ENCODE assay signal across 23 cellular contexts in the genomic region with DNA sequence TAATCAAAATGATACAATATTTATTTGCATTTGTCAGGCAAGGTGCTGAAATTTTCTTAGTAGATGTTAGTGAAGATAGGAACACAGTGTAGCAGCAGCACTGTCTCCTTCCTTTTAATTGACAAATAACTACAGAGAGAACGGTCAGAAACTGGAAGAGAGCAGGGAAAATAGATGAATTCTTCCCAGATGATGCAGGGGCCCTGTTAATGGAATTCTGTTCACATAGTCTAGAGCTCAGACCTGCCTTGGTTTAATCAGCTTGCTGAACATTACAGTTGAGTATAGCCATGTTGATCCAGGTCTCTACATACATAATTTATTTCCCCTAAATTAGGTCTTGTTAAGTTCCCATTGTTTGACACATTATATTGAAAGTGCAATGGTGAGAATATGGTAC.
"Had no signal": no experiment of that assay in that cellular context is flagged by ENCODE, and none has a peak within 500 bp of the region (broad histone marks: within the 10 kb centered on the region; RNA-seq: fewer than 3 reads in every experiment).

No MANE protein-coding gene starts in this region.

- FAIRE-seq: islet of Langerhans had no signal

- H3K27ac Mint-ChIP-seq: immature natural killer cell; mesothelial cell of epicardium; naive B cell; natural killer cell treated with Interleukin-12 subunit alpha and Interleukin-12 subunit beta and Interleukin-15 and Interleukin-18, amount 100 ng/mL, for 72 hours; progenitor cell of endocrine pancreas; stimulated activated naive CD8-positive, alpha-beta T cell treated with anti-CD3 and anti-CD28 coated beads, Interleukin-15, amount 100 ng/mL, for 72 hours; type B pancreatic cell had no signal

- H3K36me3 Mint-ChIP-seq: immature natural killer cell; mesothelial cell of epicardium; naive B cell; natural killer cell treated with Interleukin-12 subunit alpha and Interleukin-12 subunit beta and Interleukin-15 and Interleukin-18, amount 100 ng/mL, for 72 hours; type B pancreatic cell had no signal

- H3K4me1 Mint-ChIP-seq: immature natural killer cell; naive B cell; stimulated activated naive CD8-positive, alpha-beta T cell treated with anti-CD3 and anti-CD28 coated beads, Interleukin-15, amount 100 ng/mL, for 72 hours had no signal

- H3K4me1 ChIP-seq: left ventricle myocardium inferior, right atrium auricular region, right lobe of liver, tibial nerve, uterus had no signal

- H3K9me3 Mint-ChIP-seq: mesothelial cell of epicardium; stimulated activated naive CD8-positive, alpha-beta T cell treated with anti-CD3 and anti-CD28 coated beads, Interleukin-15, amount 100 ng/mL, for 72 hours; type B pancreatic cell had no signal

- H3K4me3 Mint-ChIP-seq: immature natural killer cell; mesothelial cell of epicardium; naive B cell; natural killer cell treated with Interleukin-12 subunit alpha and Interleukin-12 subunit beta and Interleukin-15 and Interleukin-18, amount 100 ng/mL, for 72 hours; stimulated activated naive CD8-positive, alpha-beta T cell treated with anti-CD3 and anti-CD28 coated beads, Interleukin-15, amount 100 ng/mL, for 72 hours; type B pancreatic cell had no signal

- H3K4me3 ChIP-seq: left ventricle myocardium inferior, lung, ovary, right atrium auricular region, right lobe of liver, tibial nerve, uterus had no signal

- DNase-seq: hypothalamus; immature natural killer cell; left ventricle myocardium inferior; mesendoderm; naive B cell; ovary; right lobe of liver; stimulated activated CD4-positive, alpha-beta T cell treated with anti-CD3 and anti-CD28 coated beads, Interleukin-12 subunit alpha, Interleukin-12 subunit beta, amount 100 ng/mL, for 4 hours; stimulated activated CD4-positive, alpha-beta T cell treated with anti-CD3 and anti-CD28 coated beads, Interleukin-15, amount 100 ng/mL, for 24 hours; stimulated activated CD4-positive, alpha-beta T cell treated with anti-CD3 and anti-CD28 coated beads, Interleukin-2, amount 100 ng/mL, for 24 hours; stimulated activated CD4-positive, alpha-beta T cell treated with anti-CD3 and anti-CD28 coated beads, Interleukin-4, amount 100 ng/mL, for 1 hour; stimulated activated naive CD4-positive, alpha-beta T cell; stimulated activated naive CD8-positive, alpha-beta T cell treated with anti-CD3 and anti-CD28 coated beads, Interleukin-15, amount 100 ng/mL, for 72 hours; substantia nigra; uterus had no signal

- ATAC-seq: natural killer cell treated with Interleukin-12 subunit alpha and Interleukin-12 subunit beta and Interleukin-15 and Interleukin-18, amount 100 ng/mL, for 72 hours; right lobe of liver; stimulated activated naive CD8-positive, alpha-beta T cell treated with anti-CD3 and anti-CD28 coated beads, Interleukin-15, amount 100 ng/mL, for 72 hours had no signal

- H3K36me3 ChIP-seq: left ventricle myocardium inferior, ovary, right atrium auricular region, right lobe of liver, tibial nerve, uterus had no signal

- H3K27me3 Mint-ChIP-seq: progenitor cell of endocrine pancreas had no signal

- H3K27ac ChIP-seq: left ventricle myocardium inferior, ovary, right atrium auricular region, right lobe of liver, tibial nerve, uterus had no signal

- H3K9me3 ChIP-seq: left ventricle myocardium inferior, ovary, right atrium auricular region, right lobe of liver, tibial nerve, uterus had no signal

- H3K27me3 ChIP-seq: ovary, right atrium auricular region, right lobe of liver, tibial nerve, uterus had no signal
